1 cellular context compared by ENCODE assay signal in the genomic region with DNA sequence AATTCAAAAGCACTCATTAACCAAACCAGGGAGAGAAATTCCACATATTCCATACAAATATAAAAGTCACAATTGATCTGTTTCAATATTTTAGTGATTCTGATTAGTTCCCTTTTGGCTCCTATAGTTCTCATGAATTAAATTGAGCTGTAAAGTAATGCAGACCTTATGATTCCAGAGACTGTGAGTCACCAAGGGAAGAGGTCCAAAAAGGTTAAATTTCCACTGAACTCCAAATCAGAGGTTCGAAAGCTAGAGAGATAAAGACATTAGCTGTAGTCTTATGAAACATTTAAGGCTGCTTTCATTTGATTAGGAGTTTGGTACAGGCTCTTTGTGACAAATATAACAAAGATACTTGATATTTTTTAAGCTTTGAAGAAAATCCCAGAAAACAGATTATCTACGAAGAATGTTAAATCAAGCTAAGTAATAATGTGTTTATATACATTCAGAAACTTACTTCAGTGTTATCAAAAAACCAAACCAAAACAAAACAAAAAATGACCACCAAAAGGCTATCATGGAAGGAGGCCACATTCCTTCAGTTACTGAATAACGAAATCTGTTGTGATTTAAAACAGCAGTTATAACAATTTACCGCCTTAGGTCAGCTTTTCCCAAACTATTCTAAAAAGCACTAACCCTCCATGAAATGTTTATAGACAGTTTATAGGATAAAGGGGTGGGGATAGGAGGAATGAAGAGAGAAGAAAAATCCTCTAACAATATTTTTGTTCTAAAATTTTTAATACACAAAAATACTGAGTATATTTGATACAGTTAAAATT.
TF ChIP-seq lines count a peak whose summit lies in the region.

No MANE protein-coding gene starts in this region.

TF ChIP-seq in SK-N-SH, 30 proteins besides CTCF, POLR2A, EP300 and RAD21:
- TF ChIP-seq NFIC (IDR thresholded peaks at IDR 0.05; ENCODE audit: borderline replicate concordance): peak; percentile 6; the same call in 1 of the 2 replicates
